Comparison of ENCODE assay signal across 22 cellular contexts in the genomic region with DNA sequence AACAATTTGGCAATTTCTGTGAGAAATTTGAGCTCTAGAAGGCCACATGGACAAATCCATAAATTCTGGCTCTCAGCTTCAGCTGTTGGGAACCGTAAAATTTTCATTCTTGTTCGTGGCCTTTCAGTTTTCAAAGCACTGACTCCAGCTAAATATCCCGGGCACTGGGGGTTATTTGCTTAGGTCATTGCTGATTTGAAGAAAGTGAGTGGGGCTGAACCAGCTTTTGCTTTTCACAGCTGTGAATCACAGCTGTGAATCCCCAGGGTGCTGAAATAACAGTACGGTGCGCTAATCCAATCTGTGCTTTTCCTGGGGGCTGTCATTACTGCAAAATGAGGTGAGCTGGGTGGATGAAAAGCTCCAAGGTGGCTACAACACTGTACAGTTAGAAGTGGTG. TPM values are rescaled to one million over a fixed set of nuclear protein-coding genes. Genes with fewer than 3 reads are reported as not detected.
DNase-seq lines count a peak whose midpoint lies in the region; ATAC-seq and TF ChIP-seq lines count a peak whose summit lies in the region.
"Had no signal": no experiment of that assay in that cellular context is flagged by ENCODE, and none has a peak within 500 bp of the region (broad histone marks: within the 10 kb centered on the region; RNA-seq: fewer than 3 reads in every experiment).

No MANE protein-coding gene starts in this region.

- H4K20me1 ChIP-seq in PC-3 (ENCODE audit: low read length) = no peaks in the 10 kb centered on the region

- H3K36me3 Mint-ChIP-seq in brain = no peaks in the 10 kb centered on the region
- H3K36me3 Mint-ChIP-seq: activated CD8-positive, alpha-beta memory T cell treated with anti-CD3 and anti-CD28 coated beads, Interleukin-2, amount 10 ng/mL, durations not matched to agents 7 days and 5 days; naive thymus-derived CD8-positive, alpha-beta T cell; type B pancreatic cell had no signal

- H3K9me3 ChIP-seq in PC-3 (ENCODE audit: low read length) (no peaks in the 10 kb centered on the region), right lobe of liver (no peaks in the 10 kb centered on the region)
- H3K9me3 ChIP-seq: adrenal gland, gastroesophageal sphincter, SJSA1 had no signal

- POLR2A ChIA-PET in PC-3 (lab: Charles Lee; ENCODE audit: unreplicated experiment) = no interaction called here

- no peak overlapping the region for H2AFZ ChIP-seq in PC-3 (ENCODE audit: low read length)

- H3K27me3 ChIP-seq in PC-3 (ENCODE audit: low read length) (no peaks in the 10 kb centered on the region), right lobe of liver (no peaks in the 10 kb centered on the region)
- H3K27me3 ChIP-seq: adrenal gland, gastroesophageal sphincter had no signal

- H3K27ac Mint-ChIP-seq in brain = peak overlapping the region in 3 of 5 experiments; percentile 54 to 93 (median 60)
- H3K27ac Mint-ChIP-seq: activated CD8-positive, alpha-beta memory T cell treated with anti-CD3 and anti-CD28 coated beads, Interleukin-2, amount 10 ng/mL, durations not matched to agents 7 days and 5 days; activated T-helper 2 cell treated with anti-CD3 and anti-CD28 coated beads, Interferon-gamma antibody, Interleukin-2, Interleukin-4, amounts not matched to agents 10 μg/mL and 5 μg/mL and 100 μg/mL, durations not matched to agents 14 hours and 24 hours and 36 hours had no signal

- DNase-seq in NCI-H2171 treated with DMSO at 0.1 percent for 48 hours (lab: John Stamatoyannopoulos, UW) (peak; percentile 56), kidney tubule cell (ENCODE audit: low spot score) (peak; percentile 56), smooth muscle cell of the brain vasculature (ENCODE audit: low read depth, low spot score) (peak; percentile 36), LoVo (ENCODE audit: low spot score) (no peak), PC-3 (no peak), right lobe of liver (no peak)
- DNase-seq: activated CD8-positive, alpha-beta memory T cell treated with anti-CD3 and anti-CD28 coated beads, Interleukin-2, amount 10 ng/mL, durations not matched to agents 7 days and 5 days; adrenal gland; DMS53; naive thymus-derived CD8-positive, alpha-beta T cell; NCI-H1105 treated with DMSO at 0.1 percent for 48 hours; OCI-M1; stimulated activated naive CD4-positive, alpha-beta T cell treated with Interleukin-2 at 50 U/mL for 16 hours had no signal

- intact Hi-C loops in PC-3 (cut with micrococcal nuclease) (no loop called here), right lobe of liver (cut with DNase I) (no loop called here)

- no peaks in the 10 kb centered on the region for H3K79me2 ChIP-seq in PC-3 (ENCODE audit: low read length)

- peaks cover 17% of the 10 kb centered on the region for H3K4me1 ChIP-seq in PC-3 (ENCODE audit: insufficient read depth, low read length)
- H3K4me1 ChIP-seq in right lobe of liver = no peaks in the 10 kb centered on the region
- H3K4me1 ChIP-seq: adrenal gland, gastroesophageal sphincter, SJSA1 had no signal

- no peak overlapping the region for H3K4me3 ChIP-seq in PC-3 (ENCODE audit: low read length)
- no peak overlapping the region for H3K4me3 ChIP-seq in right lobe of liver
- H3K4me3 ChIP-seq: adrenal gland, gastroesophageal sphincter, K562, SJSA1 had no signal

- no TSS peak for BruUV-seq in PC-3 (replicated peaks; lab: Mats Ljungman, UMichigan)

- H3K36me3 ChIP-seq in PC-3 (ENCODE audit: low read depth, low read length) (no peaks in the 10 kb centered on the region), right lobe of liver (no peaks in the 10 kb centered on the region)
- H3K36me3 ChIP-seq: adrenal gland, gastroesophageal sphincter, SJSA1 had no signal

- peak overlapping the region in 1 of 5 experiments; percentile 29 for H3K4me3 Mint-ChIP-seq in brain
- H3K4me3 Mint-ChIP-seq: activated CD8-positive, alpha-beta memory T cell treated with anti-CD3 and anti-CD28 coated beads, Interleukin-2, amount 10 ng/mL, durations not matched to agents 7 days and 5 days; naive thymus-derived CD8-positive, alpha-beta T cell; type B pancreatic cell had no signal

- no peak overlapping the region for H3K9ac ChIP-seq in PC-3 (ENCODE audit: low read length)

- TF ChIP-seq CTCF in brain (conservative IDR thresholded peaks at IDR 0.05) (no peak), PC-3 (conservative IDR thresholded peaks at IDR 0.05; ENCODE audit: low read depth, low read length) (no peak), right lobe of liver (IDR thresholded peaks at IDR 0.05) (no peak)

- CTCF ChIA-PET in PC-3 (lab: Charles Lee) = no interaction called here

- peaks cover 10% of the 10 kb centered on the region for H3K27me3 Mint-ChIP-seq in brain

- peaks cover 39% of the 10 kb centered on the region for H3K4me1 Mint-ChIP-seq in brain
- H3K4me1 Mint-ChIP-seq: activated CD8-positive, alpha-beta memory T cell treated with anti-CD3 and anti-CD28 coated beads, Interleukin-2, amount 10 ng/mL, durations not matched to agents 7 days and 5 days; naive thymus-derived CD8-positive, alpha-beta T cell had no signal

- ATAC-seq in PC-3 (no peak), right lobe of liver (no peak)
- ATAC-seq: activated CD8-positive, alpha-beta memory T cell treated with anti-CD3 and anti-CD28 coated beads, Interleukin-2, amount 10 ng/mL, durations not matched to agents 7 days and 5 days; gastroesophageal sphincter; K562; naive thymus-derived CD8-positive, alpha-beta T cell had no signal

- no peaks in the 10 kb centered on the region for H3K9me2 ChIP-seq in PC-3 (replicated peaks; ENCODE audit: low read length)

- H3F3A ChIP-seq in PC-3 (ENCODE audit: low read length, unreplicated experiment) = no peaks in the 10 kb centered on the region

- peaks cover 0 to 2% (median 0%) of the 10 kb centered on the region in 5 experiments for H3K9me3 Mint-ChIP-seq in brain
- H3K9me3 Mint-ChIP-seq: activated T-helper 2 cell treated with anti-CD3 and anti-CD28 coated beads, Interferon-gamma antibody, Interleukin-2, Interleukin-4, amounts not matched to agents 10 μg/mL and 5 μg/mL and 100 μg/mL, durations not matched to agents 14 hours and 24 hours and 36 hours; naive thymus-derived CD8-positive, alpha-beta T cell; type B pancreatic cell had no signal

- no peak overlapping the region for H3K4me2 ChIP-seq in PC-3 (ENCODE audit: low read length)

- H3K27ac ChIP-seq in PC-3 (ENCODE audit: low read length) (no peak overlapping the region), right lobe of liver (no peak overlapping the region)
- H3K27ac ChIP-seq: adrenal gland, C4-2B, gastroesophageal sphincter, SJSA1 had no signal

- TF ChIP-seq POLR2A in right lobe of liver (IDR thresholded peaks at IDR 0.05) = no peak

- 78% methylated on average over 5 of the region's 5 CpGs for WGBS in right lobe of liver (ENCODE audit: insufficient coverage, low coverage, low lambda C conversion rate, missing lambda C conversion rate)

RNA-seq across cellular contexts. Expression of a gene that starts 23.8 kb away (rescaled TPM):
- polyA plus RNA-seq in brain (ENCODE audit: insufficient read depth, low read depth, low replicate concordance) = not detected
- total RNA-seq in PC-3 (2014; rRNA removed) = not detected in 2 replicates
- not detected for total RNA-seq in right lobe of liver
- total RNA-seq: activated CD8-positive, alpha-beta memory T cell treated with anti-CD3 and anti-CD28 coated beads, Interleukin-2, amount 10 ng/mL, durations not matched to agents 7 days and 5 days; activated T-helper 2 cell treated with anti-CD3 and anti-CD28 coated beads, Interferon-gamma antibody, Interleukin-2, Interleukin-4, amounts not matched to agents 10 μg/mL and 5 μg/mL and 100 μg/mL, durations not matched to agents 14 hours and 24 hours and 36 hours; adrenal gland; K562; naive thymus-derived CD8-positive, alpha-beta T cell; NCI-H460; pulmonary artery endothelial cell; SJSA1 had no signal
- polyA plus RNA-seq: K562; naive thymus-derived CD8-positive, alpha-beta T cell had no signal

Comparison
In these comparisons a context has a peak if more than half of its experiments do, and no peak if none do; other contexts are left out.
1. DNase-seq: peak in NCI-H2171 treated with DMSO at 0.1 percent for 48 hours (single experiment), kidney tubule cell (single experiment) and smooth muscle cell of the brain vasculature (single experiment); none in LoVo (single experiment), PC-3 (single experiment) and right lobe of liver (0 of 3).